12 cellular contexts compared by ENCODE assay signal in genomic region chr14:99199854-99200653, GRCh38.
DNase-seq lines count a peak whose midpoint lies in the region; TF ChIP-seq lines count a peak whose summit lies in the region.
"Had no signal": no experiment of that assay in that cellular context is flagged by ENCODE, and none has a peak within 500 bp of the region (broad histone marks: within the 10 kb centered on the region; RNA-seq: fewer than 3 reads in every experiment).

No MANE protein-coding gene starts in this region.

- H3K4me1 Mint-ChIP-seq in activated CD4-positive, alpha-beta T cell treated with anti-CD3 and anti-CD28 coated beads, Interleukin-2, amount 10 ng/mL, durations not matched to agents 24 days and 14 days = peaks cover 92% of the 10 kb centered on the region

- intact Hi-C loops in activated CD4-positive, alpha-beta T cell treated with anti-CD3 and anti-CD28 coated beads, Interleukin-2, amount 10 ng/mL, durations not matched to agents 24 days and 14 days (cut with micrococcal nuclease) = loop anchor here (2.0 kb wide), 1 partner anchor 13 kb away; no protein-coding TSS in a partner anchor
- intact Hi-C loops in esophagus squamous epithelium (cut with DNase I) = no loop called here

- H3K27me3 Mint-ChIP-seq in activated CD4-positive, alpha-beta T cell treated with anti-CD3 and anti-CD28 coated beads, Interleukin-2, amount 10 ng/mL, durations not matched to agents 24 days and 14 days = no peaks in the 10 kb centered on the region

- H3K36me3 Mint-ChIP-seq in activated CD4-positive, alpha-beta T cell treated with anti-CD3 and anti-CD28 coated beads, Interleukin-2, amount 10 ng/mL, durations not matched to agents 24 days and 14 days (ENCODE audit: low read depth) = peaks cover 35% of the 10 kb centered on the region

- H3K4me3 Mint-ChIP-seq in activated CD4-positive, alpha-beta T cell treated with anti-CD3 and anti-CD28 coated beads, Interleukin-2, amount 10 ng/mL, durations not matched to agents 24 days and 14 days = peak overlapping the region; percentile 58

- DNase-seq in activated CD4-positive, alpha-beta T cell treated with anti-CD3 and anti-CD28 coated beads, Interleukin-2, amount 10 ng/mL, durations not matched to agents 24 days and 14 days = no peak
- no peak for DNase-seq in activated CD4-positive, alpha-beta T cell treated with anti-CD3 and anti-CD28 coated beads for 1 hour
- DNase-seq in NCI-H446 (lab: John Stamatoyannopoulos, UW) (peak; percentile 22 to 82), caudate nucleus (lab: John Stamatoyannopoulos, UW) (peak in 1 of 61 donors; percentile 94), osteoblast (ENCODE audit: insufficient read length, low spot score, missing footprints) (no peak), esophagus squamous epithelium (lab: John Stamatoyannopoulos, UW) (no peak), nucleus accumbens (lab: John Stamatoyannopoulos, UW) (no peak), H4 (ENCODE audit: low spot score) (no peak)
- DNase-seq: amniotic stem cell, islet precursor cell, NCI-H1417 treated with DMSO at 0.1 percent for 48 hours had no signal

- no peak overlapping the region for H2AFZ ChIP-seq in osteoblast (ENCODE audit: low read length)

- TF ChIP-seq CTCF in osteoblast (IDR thresholded peaks at IDR 0.05; ENCODE audit: extremely low read depth, low read depth, low read length) (peak; percentile 25), esophagus squamous epithelium (IDR thresholded peaks at IDR 0.05) (no peak)

- H3K4me1 ChIP-seq in osteoblast (ENCODE audit: insufficient read depth, low read length) (no peaks in the 10 kb centered on the region), esophagus squamous epithelium (peaks cover 0 to 39% (median 6%) of the 10 kb centered on the region in 3 donors)

- no peaks in the 10 kb centered on the region for H3K27me3 ChIP-seq in osteoblast (ENCODE audit: insufficient read depth, low read length)
- H3K27me3 ChIP-seq in esophagus squamous epithelium = peaks cover 0 to 4% (median 0%) of the 10 kb centered on the region in 4 donors

- no peaks in the 10 kb centered on the region for H4K20me1 ChIP-seq in osteoblast (ENCODE audit: insufficient read depth, low read length)

- 55 to 73% methylated on average over 8 to 11 of the region's 16 CpGs for WGBS in esophagus squamous epithelium, 2 donors

- H3K4me3 ChIP-seq in osteoblast (ENCODE audit: insufficient read depth, low read length) (no peak overlapping the region), esophagus squamous epithelium (no peak overlapping the region)
- H3K4me3 ChIP-seq: esophagus muscularis mucosa had no signal

- H3K27ac ChIP-seq in caudate nucleus (ENCODE audit: low read depth, low read length) (peak overlapping the region; percentile 36), osteoblast (ENCODE audit: low read depth, low read length) (no peak overlapping the region), esophagus squamous epithelium (no peak overlapping the region)
- H3K27ac ChIP-seq: esophagus muscularis mucosa had no signal

- no peak overlapping the region for H3K4me2 ChIP-seq in osteoblast (ENCODE audit: insufficient read depth, low read length)

- H3K79me2 ChIP-seq in osteoblast (ENCODE audit: insufficient read depth, low read length) = no peaks in the 10 kb centered on the region

- no peaks in the 10 kb centered on the region for H3K9me3 ChIP-seq in osteoblast (ENCODE audit: low read depth, low read length)
- no peaks in the 10 kb centered on the region for H3K9me3 ChIP-seq in esophagus squamous epithelium
- H3K9me3 ChIP-seq: esophagus muscularis mucosa had no signal

- no peaks in the 10 kb centered on the region for H3K9me3 Mint-ChIP-seq in activated CD4-positive, alpha-beta T cell treated with anti-CD3 and anti-CD28 coated beads, Interleukin-2, amount 10 ng/mL, durations not matched to agents 24 days and 14 days

- H3K36me3 ChIP-seq in osteoblast (ENCODE audit: insufficient read depth, low read length) = no peaks in the 10 kb centered on the region
- peaks cover 0 to 15% (median 0%) of the 10 kb centered on the region in 3 donors for H3K36me3 ChIP-seq in esophagus squamous epithelium
- H3K36me3 ChIP-seq: esophagus muscularis mucosa had no signal

- TF ChIP-seq POLR2A in esophagus squamous epithelium (IDR thresholded peaks at IDR 0.05) = no peak

- H3K27ac Mint-ChIP-seq in activated CD4-positive, alpha-beta T cell treated with anti-CD3 and anti-CD28 coated beads, Interleukin-2, amount 10 ng/mL, durations not matched to agents 24 days and 14 days = peak overlapping the region; percentile 89

Comparison
In these comparisons a context has a peak if more than half of its experiments do, and no peak if none do; other contexts are left out.
1. DNase-seq: peak in NCI-H446 (2 of 2); none in activated CD4-positive, alpha-beta T cell treated with anti-CD3 and anti-CD28 coated beads, Interleukin-2, amount 10 ng/mL, durations not matched to agents 24 days and 14 days (single experiment), activated CD4-positive, alpha-beta T cell treated with anti-CD3 and anti-CD28 coated beads for 1 hour (single experiment), osteoblast (single experiment), esophagus squamous epithelium (single experiment), nucleus accumbens (0 of 56) and H4 (single experiment).